ENCODE assay signal across 10 cellular contexts in genomic region chr9:33106827-33107621, GRCh38. TPM values are rescaled to one million over a fixed set of nuclear protein-coding genes. Genes with fewer than 3 reads are reported as not detected.
DNase-seq lines count a peak whose midpoint lies in the region; ATAC-seq and TF ChIP-seq lines count a peak whose summit lies in the region.
"Had no signal": no experiment of that assay in that cellular context is flagged by ENCODE, and none has a peak within 500 bp of the region (broad histone marks: within the 10 kb centered on the region; RNA-seq: fewer than 3 reads in every experiment).

No MANE protein-coding gene starts in this region.

- 24% methylated on average over 10 of the region's 10 CpGs for WGBS in right cardiac atrium

- peak overlapping the region; percentile 51 for H3K27ac ChIP-seq in right cardiac atrium (ENCODE audit: low read length)

- peak overlapping the region; percentile 59 for H3K9ac ChIP-seq in skeletal muscle satellite cell (ENCODE audit: low read depth, low read length)

- ATAC-seq in right cardiac atrium = peak; percentile 67 to 71

- H3K27me3 ChIP-seq in right cardiac atrium (ENCODE audit: control insufficient read depth, insufficient read depth) (no peaks in the 10 kb centered on the region), skeletal muscle satellite cell (ENCODE audit: control insufficient read depth, insufficient read depth, low read length) (no peaks in the 10 kb centered on the region)

- in situ Hi-C loops in astrocyte of the cerebellum (cut with HindIII; ENCODE audit: low sequenced_read_pairs) = no loop called here

- H3K4me2 ChIP-seq in skeletal muscle satellite cell (ENCODE audit: low read length) = peak overlapping the region; percentile 65

- H3K4me3 ChIP-seq in astrocyte of the cerebellum (ENCODE audit: low read depth, low read length) (no peak overlapping the region), right cardiac atrium (ENCODE audit: low read length) (no peak overlapping the region), skeletal muscle satellite cell (ENCODE audit: low read length) (peak overlapping the region; percentile 27)

- H3K36me3 ChIP-seq in skeletal muscle satellite cell (ENCODE audit: insufficient read depth, low read length) = peaks cover 10% of the 10 kb centered on the region

- intact Hi-C loops in right cardiac atrium (cut with DNase I) = no loop called here

- DNase-seq in GM04503 (ENCODE audit: low read depth) (peak; percentile 94), astrocyte of the cerebellum (ENCODE audit: low read depth) (peak; percentile 93), right cardiac atrium (peak; percentile 68 to 86 (median 84)), NCI-H2196 treated with DMSO at 0.1 percent for 48 hours (lab: John Stamatoyannopoulos, UW; ENCODE audit: unreplicated experiment) (no peak), SIG-M5 treated with dmso at 0.1 percent for 504 hours (lab: John Stamatoyannopoulos, UW; ENCODE audit: unreplicated experiment) (no peak), NCI-H446 (lab: John Stamatoyannopoulos, UW) (no peak)
- no peak for DNase-seq in effector CD4-positive, alpha-beta T cell
- DNase-seq: activated T-cell treated with anti-CD3 and anti-CD28 coated beads, Interleukin-2, amount 50 U/mL, for 48 hours; MV-4-11 had no signal

- H3K9me3 ChIP-seq in right cardiac atrium (ENCODE audit: control insufficient read depth, low read length) = no peaks in the 10 kb centered on the region
- no peaks in the 10 kb centered on the region for H3K9me3 ChIP-seq in skeletal muscle satellite cell (replicated peaks; ENCODE audit: low read length)

- peak; percentile 16 for TF ChIP-seq CTCF in astrocyte of the cerebellum (IDR thresholded peaks at IDR 0.05; ENCODE audit: low read depth, low read length, missing control alignments)

- H3K4me1 ChIP-seq in right cardiac atrium (ENCODE audit: control insufficient read depth, insufficient read depth, low read length) = peaks cover 17% of the 10 kb centered on the region
- peaks cover 47% of the 10 kb centered on the region for H3K4me1 ChIP-seq in skeletal muscle satellite cell (ENCODE audit: control insufficient read depth, insufficient read depth, low read length)

RNA-seq across cellular contexts. Expression of gene SMU1, which starts 30.6 kb away (rescaled TPM):
- 10 to 100 TPM; 16.6 to 17.3 (median 17.0) TPM for total RNA-seq in right cardiac atrium
- 9.4 TPM for polyA plus RNA-seq in right cardiac atrium
- 22.1 and 23.6 TPM in 2 replicates for total RNA-seq in skeletal muscle satellite cell (2012; rRNA removed)

Comparison
In these comparisons a context has a peak if more than half of its experiments do, and no peak if none do; other contexts are left out.
1. DNase-seq: peak in GM04503 (single experiment), astrocyte of the cerebellum (single experiment) and right cardiac atrium (3 of 3); none in NCI-H2196 treated with DMSO at 0.1 percent for 48 hours (single experiment), SIG-M5 treated with dmso at 0.1 percent for 504 hours (single experiment), NCI-H446 (0 of 2) and effector CD4-positive, alpha-beta T cell (single experiment).